ENCODE assay signal across 27 cellular contexts in genomic region chr13:106101201-106101600, GRCh38.
A peak's percentile ranks its signal among the peaks of the same experiment; 100 is the strongest.
DNase-seq lines count a peak whose midpoint lies in the region; ATAC-seq and TF ChIP-seq lines count a peak whose summit lies in the region.
"Had no signal": no experiment of that assay in that cellular context is flagged by ENCODE, and none has a peak within 500 bp of the region (broad histone marks: within the 10 kb centered on the region; RNA-seq: fewer than 3 reads in every experiment).

No MANE protein-coding gene starts in this region.

- no peak overlapping the region for H3K27ac ChIP-seq in mammary epithelial cell (ENCODE audit: insufficient read depth, low read depth, low read length)
- H3K27ac ChIP-seq in VCaP, result peak overlapping the region; percentile 96; the same call in 1 of the 2 replicates
- peak overlapping the region; percentile 87 to 89 (median 88) for H3K27ac ChIP-seq in transverse colon
- no peak overlapping the region for H3K27ac ChIP-seq in prostate gland
- H3K27ac ChIP-seq: ascending aorta, gastrocnemius medialis, KMS-11, pancreas, right lobe of liver, upper lobe of right lung had no signal

- H3K4me3 ChIP-seq in mammary epithelial cell (replicated peaks in 1 of 3; ENCODE audit: insufficient read depth in 1 of 3, low read depth in 2 of 3, low read length in 3 of 3), result no peak overlapping the region
- peak overlapping the region in 1 of 4 donors; percentile 12 for H3K4me3 ChIP-seq in transverse colon
- H3K4me3 ChIP-seq in prostate gland, result no peak overlapping the region
- H3K4me3 ChIP-seq: ascending aorta, esophagus squamous epithelium, gastrocnemius medialis, lung, pancreas, right lobe of liver, upper lobe of right lung had no signal

- H3K4me3 Mint-ChIP-seq in MCF 10A (ENCODE audit: unreplicated experiment), result no peak overlapping the region
- no peak overlapping the region for H3K4me3 Mint-ChIP-seq in T-helper 17 cell
- H3K4me3 Mint-ChIP-seq: activated naive CD4-positive, alpha-beta T cell treated with anti-CD3 and anti-CD28 coated beads, Interleukin-2, amount 50 U/mL, for 24 hours; B cell; effector memory CD8-positive, alpha-beta T cell; naive B cell; T-cell had no signal

- TF ChIP-seq POLR2A in transverse colon (IDR thresholded peaks at IDR 0.05) (no peak), prostate gland (IDR thresholded peaks at IDR 0.05) (no peak)

- in situ Hi-C loops in mammary epithelial cell (cut with MboI; ENCODE audit: low sequenced_read_pairs in 2 of 2) (no loop called here), transverse colon (cut with MboI; ENCODE audit: low pct_ligation_motif_present in 1 of 4, low pct_unique_long_range_greater_than_20kb in 1 of 4, low sequenced_read_pairs in 3 of 4) (no loop called here)

- H3K79me2 ChIP-seq in mammary epithelial cell (ENCODE audit: insufficient read depth, low read length), result no peaks in the 10 kb centered on the region

- H3K36me3 ChIP-seq in mammary epithelial cell (ENCODE audit: insufficient read depth, low read length) (no peaks in the 10 kb centered on the region), transverse colon (no peaks in the 10 kb centered on the region), prostate gland (no peaks in the 10 kb centered on the region)
- H3K36me3 ChIP-seq: ascending aorta, esophagus squamous epithelium, gastrocnemius medialis, pancreas, right lobe of liver, upper lobe of right lung had no signal

- no peak overlapping the region for H2AFZ ChIP-seq in mammary epithelial cell (ENCODE audit: low read depth, low read length)

- dilution Hi-C loops in mammary epithelial cell (cut with HindIII; ENCODE audit: low sequenced_read_pairs), result no loop called here

- no peak for TF ChIP-seq EP300 in transverse colon (IDR thresholded peaks at IDR 0.05; ENCODE audit: low read depth)

- no peak for ATAC-seq in GM19463 (IDR thresholded peaks at IDR 0.05; ENCODE audit: unreplicated experiment)
- ATAC-seq in T-helper 17 cell, result no peak
- ATAC-seq: effector memory CD8-positive, alpha-beta T cell; gastrocnemius medialis; right lobe of liver; T-cell had no signal

- no TSS peak for BruUV-seq in MCF 10A (replicated peaks; lab: Mats Ljungman, UMichigan)
- no TSS peak for BruUV-seq in mammary epithelial cell (replicated peaks; lab: Mats Ljungman, UMichigan)

- no peaks in the 10 kb centered on the region for H3K27me3 Mint-ChIP-seq in MCF 10A (ENCODE audit: insufficient read depth, unreplicated experiment)
- peaks cover 5% of the 10 kb centered on the region for H3K27me3 Mint-ChIP-seq in T-helper 17 cell
- H3K27me3 Mint-ChIP-seq: B cell; effector memory CD8-positive, alpha-beta T cell; T-cell had no signal

- H4K20me1 ChIP-seq in mammary epithelial cell (ENCODE audit: insufficient read depth, low read length), result no peaks in the 10 kb centered on the region

- POLR2A ChIA-PET in MCF 10A (lab: Yijun Ruan, JAX), result interaction anchor here (0.8 kb wide), 2 partner anchors 16 to 248 kb away, joined by 3 read pairs; no protein-coding TSS in a partner anchor

- no peaks in the 10 kb centered on the region for H3K27me3 ChIP-seq in mammary epithelial cell (ENCODE audit: insufficient read depth, low read length)
- H3K27me3 ChIP-seq in transverse colon, result no peaks in the 10 kb centered on the region
- H3K27me3 ChIP-seq in prostate gland (replicated peaks; ENCODE audit: insufficient read depth), result no peaks in the 10 kb centered on the region
- H3K27me3 ChIP-seq: ascending aorta, esophagus squamous epithelium, gastrocnemius medialis, pancreas, right lobe of liver, upper lobe of right lung had no signal

- H3K27ac Mint-ChIP-seq in MCF 10A (ENCODE audit: low read depth, unreplicated experiment) (peak overlapping the region; percentile 83), T-helper 17 cell (no peak overlapping the region)
- H3K27ac Mint-ChIP-seq: activated naive CD4-positive, alpha-beta T cell treated with anti-CD3 and anti-CD28 coated beads, Interleukin-2, amount 50 U/mL, for 24 hours; B cell; effector memory CD8-positive, alpha-beta T cell; naive B cell; T-cell had no signal

- intact Hi-C loops in MCF 10A (cut with micrococcal nuclease), result loop anchor here (5.0 kb wide), 1 partner anchor 431 kb away; no protein-coding TSS in a partner anchor
- intact Hi-C loops in mammary epithelial cell (cut with micrococcal nuclease), result loop anchor here (10.0 kb wide), 1 partner anchor 524 kb away; no protein-coding TSS in a partner anchor
- intact Hi-C loops in transverse colon (cut with DNase I; ENCODE audit: low total_unique reads), result no loop called here
- intact Hi-C loops in prostate gland (cut with DNase I), result no loop called here

- TF ChIP-seq CTCF in MCF 10A (IDR thresholded peaks at IDR 0.05; ENCODE audit: unreplicated experiment), result no peak
- TF ChIP-seq CTCF in mammary epithelial cell (conservative IDR thresholded peaks at IDR 0.05 in 1 of 2, IDR thresholded peaks at IDR 0.05 in 1 of 2; ENCODE audit: extremely low read depth in 1 of 2, insufficient read depth in 1 of 2, low read depth in 1 of 2, low read length in 2 of 2), result no peak
- no peak for TF ChIP-seq CTCF in VCaP (conservative IDR thresholded peaks at IDR 0.05)
- TF ChIP-seq CTCF in transverse colon (IDR thresholded peaks at IDR 0.05), result no peak
- no peak for TF ChIP-seq CTCF in prostate gland (IDR thresholded peaks at IDR 0.05)

- DNase-seq in MCF 10A (ENCODE audit: unreplicated experiment) (no peak), mammary epithelial cell (no peak), islet precursor cell (peak; percentile 78), transverse colon (no peak), T-helper 17 cell (no peak), prostate gland (ENCODE audit: low spot score) (no peak)
- DNase-seq: 8988T; DMS79 treated with DMSO at 0.1 percent for 48 hours; effector memory CD8-positive, alpha-beta T cell; esophagus squamous epithelium; gastrocnemius medialis; naive B cell; NCI-H1092; NCI-H2029 treated with DMSO at 0.1 percent for 48 hours; NCI-H345; NCI-H82; pancreas; right lobe of liver; T-cell; upper lobe of right lung had no signal

- H3K4me1 Mint-ChIP-seq in MCF 10A (ENCODE audit: insufficient read depth, unreplicated experiment) (peaks cover 72% of the 10 kb centered on the region), T-helper 17 cell (no peaks in the 10 kb centered on the region)
- H3K4me1 Mint-ChIP-seq: activated naive CD4-positive, alpha-beta T cell treated with anti-CD3 and anti-CD28 coated beads, Interleukin-2, amount 50 U/mL, for 24 hours; B cell; naive B cell; T-cell had no signal

- H3K36me3 Mint-ChIP-seq in MCF 10A (ENCODE audit: insufficient read depth, unreplicated experiment) (peaks cover 6% of the 10 kb centered on the region), T-helper 17 cell (ENCODE audit: low read depth) (no peaks in the 10 kb centered on the region)
- H3K36me3 Mint-ChIP-seq: activated naive CD4-positive, alpha-beta T cell treated with anti-CD3 and anti-CD28 coated beads, Interleukin-2, amount 50 U/mL, for 24 hours; naive B cell; T-cell had no signal

- no peak overlapping the region for H3K9ac ChIP-seq in mammary epithelial cell (ENCODE audit: insufficient read depth, low read length)
- H3K9ac ChIP-seq: KMS-11 had no signal

- WGBS in mammary epithelial cell (ENCODE audit: low coverage, missing lambda C conversion rate), result 91% methylated on average over 4 of the region's 5 CpGs
- WGBS in transverse colon (ENCODE audit: low coverage in 1 of 2), 2 donors, result 51 to 56% methylated on average over 5 of the region's 5 CpGs
- WGBS in prostate gland, result 92% methylated on average over 5 of the region's 5 CpGs

- H3K4me1 ChIP-seq in mammary epithelial cell (ENCODE audit: insufficient read depth, low read length) (peaks cover 28% of the 10 kb centered on the region), transverse colon (peaks cover 4 to 49% (median 23%) of the 10 kb centered on the region in 4 donors), prostate gland (replicated peaks) (no peaks in the 10 kb centered on the region)
- H3K4me1 ChIP-seq: ascending aorta, gastrocnemius medialis, pancreas, right lobe of liver, upper lobe of right lung had no signal

- H3K9me3 ChIP-seq in mammary epithelial cell (replicated peaks; ENCODE audit: insufficient read depth, low read length) (no peaks in the 10 kb centered on the region), transverse colon (no peaks in the 10 kb centered on the region), T-helper 17 cell (ENCODE audit: control insufficient read depth, low read length, poor library complexity, severe bottlenecking) (no peaks in the 10 kb centered on the region), prostate gland (no peaks in the 10 kb centered on the region)
- H3K9me3 ChIP-seq: ascending aorta, esophagus squamous epithelium, gastrocnemius medialis, pancreas, right lobe of liver, upper lobe of right lung had no signal

- H3K9me3 Mint-ChIP-seq in MCF 10A (ENCODE audit: unreplicated experiment), result no peaks in the 10 kb centered on the region
- H3K9me3 Mint-ChIP-seq: T-cell had no signal

- no peak overlapping the region for H3K4me2 ChIP-seq in mammary epithelial cell (ENCODE audit: insufficient read depth, low read depth, low read length)
- H3K4me2 ChIP-seq: KMS-11 had no signal

- CTCF ChIA-PET in MCF 10A (lab: Yijun Ruan, JAX) (no interaction called here), mammary epithelial cell (lab: Charles Lee; ENCODE audit: low non-redundant PET) (no interaction called here)

Comparison
In these comparisons a context has a peak if more than half of its experiments do, and no peak if none do; other contexts are left out.
1. H3K27ac ChIP-seq: peak in VCaP (single experiment) and transverse colon (4 of 4); none in mammary epithelial cell (single experiment) and prostate gland (0 of 2).
2. intact Hi-C loops: an anchor here in MCF 10A (5.0 kb wide) and mammary epithelial cell (10.0 kb wide); none called in transverse colon and prostate gland.